8 cellular contexts compared by ENCODE assay signal in the genomic region with DNA sequence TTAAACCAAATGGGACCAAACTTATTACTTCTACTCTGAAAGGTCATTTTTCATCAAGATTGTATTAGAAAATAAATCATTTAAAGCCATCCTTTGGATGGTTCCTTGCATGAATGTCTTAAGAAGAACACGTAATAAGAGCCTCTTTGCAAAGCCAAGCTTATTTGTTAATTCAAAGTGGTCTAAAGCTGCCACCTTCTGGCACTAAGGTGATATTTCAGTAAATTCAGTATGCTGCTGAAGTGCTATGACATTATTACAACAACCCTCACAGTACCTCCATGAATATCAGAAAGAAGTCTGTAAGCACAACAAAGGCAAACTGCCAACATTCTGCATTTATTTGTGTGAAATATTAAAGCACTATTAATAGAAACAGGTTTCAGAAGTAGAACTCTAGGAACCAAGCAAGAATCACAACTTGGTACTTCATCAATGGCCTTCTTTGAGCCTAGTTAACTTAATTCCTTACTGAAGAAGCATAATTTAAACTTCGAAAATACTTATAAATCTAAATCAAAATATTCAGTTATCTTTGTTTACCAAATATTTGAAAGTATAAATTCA. TPM values are rescaled to one million over a fixed set of nuclear protein-coding genes. Genes with fewer than 3 reads are reported as not detected.
DNase-seq lines count a peak whose midpoint lies in the region; ATAC-seq and TF ChIP-seq lines count a peak whose summit lies in the region.

No MANE protein-coding gene starts in this region.

- peaks cover 2 to 24% (median 13%) of the 10 kb centered on the region in 5 donors for H3K9me3 Mint-ChIP-seq in CD8-positive, alpha-beta memory T cell
- H3K9me3 Mint-ChIP-seq in T-helper 2 cell treated with Interferon-gamma antibody and Interleukin-4, amounts not matched to agents 5 μg/mL and 100 μg/mL, for 36 hours, result peaks cover 17% of the 10 kb centered on the region

- H3K9me3 ChIP-seq in CD8-positive, alpha-beta memory T cell (ENCODE audit: low read length), result no peaks in the 10 kb centered on the region
- H3K9me3 ChIP-seq in tibial nerve, result no peaks in the 10 kb centered on the region

- POLR2A ChIA-PET in CD8-positive, alpha-beta memory T cell (lab: Charles Lee), result no interaction called here

- H3K27ac ChIP-seq in epithelial cell of prostate, result no peak overlapping the region
- H3K27ac ChIP-seq in CD8-positive, alpha-beta memory T cell (ENCODE audit: low read depth, low read length), result no peak overlapping the region
- H3K27ac ChIP-seq in tibial nerve, result no peak overlapping the region

- H3K4me1 Mint-ChIP-seq in CD8-positive, alpha-beta memory T cell, result no peaks in the 10 kb centered on the region
- H3K4me1 Mint-ChIP-seq in T-helper 2 cell treated with Interferon-gamma antibody and Interleukin-4, amounts not matched to agents 5 μg/mL and 100 μg/mL, for 36 hours (ENCODE audit: low read depth), result no peaks in the 10 kb centered on the region

- CTCF ChIA-PET in CD8-positive, alpha-beta memory T cell (lab: Charles Lee), result interaction anchor here (0.9 kb wide), 1 partner anchor 21 kb away, joined by 3 read pairs; no protein-coding TSS in a partner anchor

- no peak for TF ChIP-seq EP300 in tibial nerve (IDR thresholded peaks at IDR 0.05)

- H3K4me1 ChIP-seq in CD8-positive, alpha-beta memory T cell (ENCODE audit: insufficient read depth, low read length), result no peaks in the 10 kb centered on the region
- H3K4me1 ChIP-seq in tibial nerve, result no peaks in the 10 kb centered on the region

- H3K36me3 ChIP-seq in CD8-positive, alpha-beta memory T cell (ENCODE audit: insufficient read depth, low read length), result no peaks in the 10 kb centered on the region
- no peaks in the 10 kb centered on the region for H3K36me3 ChIP-seq in tibial nerve

- no peaks in the 10 kb centered on the region for H3K27me3 Mint-ChIP-seq in CD8-positive, alpha-beta memory T cell
- H3K27me3 Mint-ChIP-seq in T-helper 2 cell treated with Interferon-gamma antibody and Interleukin-4, amounts not matched to agents 5 μg/mL and 100 μg/mL, for 36 hours (ENCODE audit: low read depth), result no peaks in the 10 kb centered on the region

- TF ChIP-seq POLR2A in tibial nerve (IDR thresholded peaks at IDR 0.05), result no peak

- H3K36me3 Mint-ChIP-seq in CD8-positive, alpha-beta memory T cell, result no peaks in the 10 kb centered on the region
- H3K36me3 Mint-ChIP-seq in T-helper 2 cell treated with Interferon-gamma antibody and Interleukin-4, amounts not matched to agents 5 μg/mL and 100 μg/mL, for 36 hours (ENCODE audit: low read depth), result no peaks in the 10 kb centered on the region

- H3K27me3 ChIP-seq in CD8-positive, alpha-beta memory T cell (ENCODE audit: insufficient read depth, low read length, poor library complexity, severe bottlenecking), result no peaks in the 10 kb centered on the region
- no peaks in the 10 kb centered on the region for H3K27me3 ChIP-seq in tibial nerve

- no peak overlapping the region for H3K4me3 Mint-ChIP-seq in CD8-positive, alpha-beta memory T cell
- H3K4me3 Mint-ChIP-seq in T-helper 2 cell treated with Interferon-gamma antibody and Interleukin-4, amounts not matched to agents 5 μg/mL and 100 μg/mL, for 36 hours, result no peak overlapping the region

- WGBS in tibial nerve, 2 donors, result 23 to 27% methylated on average over 2 of the region's 2 CpGs

- peak; percentile 64 for DNase-seq in COR-L47 (lab: John Stamatoyannopoulos, UW)
- peak; percentile 80 for DNase-seq in NCI-H82 (lab: John Stamatoyannopoulos, UW)
- peak; percentile 29 for DNase-seq in epithelial cell of prostate (ENCODE audit: low read depth, low spot score)
- DNase-seq in pons (ENCODE audit: low spot score), result peak; percentile 70
- no peak for DNase-seq in CD8-positive, alpha-beta memory T cell
- no peak for DNase-seq in T-helper 2 cell treated with Interferon-gamma antibody and Interleukin-4, amounts not matched to agents 5 μg/mL and 100 μg/mL, for 36 hours (ENCODE audit: low spot score)
- no peak for DNase-seq in tibial nerve (ENCODE audit: low spot score in 2 of 2)

- peak; percentile 69 for ATAC-seq in HG02884 (IDR thresholded peaks at IDR 0.05; ENCODE audit: unreplicated experiment)

- no peak overlapping the region for H3K4me3 ChIP-seq in CD8-positive, alpha-beta memory T cell (ENCODE audit: low read length)
- no peak overlapping the region for H3K4me3 ChIP-seq in tibial nerve

- H3K27ac Mint-ChIP-seq in CD8-positive, alpha-beta memory T cell, result no peak overlapping the region
- H3K27ac Mint-ChIP-seq in T-helper 2 cell treated with Interferon-gamma antibody and Interleukin-4, amounts not matched to agents 5 μg/mL and 100 μg/mL, for 36 hours, result no peak overlapping the region

- peak in 2 of 5 experiments; percentile 15 to 16 for TF ChIP-seq CTCF in tibial nerve (IDR thresholded peaks at IDR 0.05)

RNA-seq across cellular contexts. Expression of a gene that starts 53.1 kb away (rescaled TPM):
- total RNA-seq in CD8-positive, alpha-beta memory T cell, result not detected
- not detected for polyA plus RNA-seq in CD8-positive, alpha-beta memory T cell
- not detected for total RNA-seq in tibial nerve

Comparison
In these comparisons a context has a peak if more than half of its experiments do, and no peak if none do; other contexts are left out.
1. DNase-seq: peak in COR-L47 (single experiment), NCI-H82 (single experiment), epithelial cell of prostate (single experiment) and pons (single experiment); none in CD8-positive, alpha-beta memory T cell (0 of 5), T-helper 2 cell treated with Interferon-gamma antibody and Interleukin-4, amounts not matched to agents 5 μg/mL and 100 μg/mL, for 36 hours (single experiment) and tibial nerve (0 of 2).